ENCODE assay signal across 11 cellular contexts in genomic region chrX:4935846-4936245, GRCh38.
DNase-seq lines count a peak whose midpoint lies in the region; ATAC-seq and TF ChIP-seq lines count a peak whose summit lies in the region.
"Had no signal": no experiment of that assay in that cellular context is flagged by ENCODE, and none has a peak within 500 bp of the region (broad histone marks: within the 10 kb centered on the region; RNA-seq: fewer than 3 reads in every experiment).

No MANE protein-coding gene starts in this region.

- no peaks in the 10 kb centered on the region for H3K27me3 ChIP-seq in stomach

- H3K36me3 ChIP-seq in stomach = no peaks in the 10 kb centered on the region

- H3K4me1 ChIP-seq in stomach = no peaks in the 10 kb centered on the region

- H3K4me3 ChIP-seq in stomach = no peak overlapping the region

- no peak for TF ChIP-seq EP300 in stomach (IDR thresholded peaks at IDR 0.05)

- no peak overlapping the region for H3K27ac ChIP-seq in stomach

- ATAC-seq in GM18868 (IDR thresholded peaks at IDR 0.05; ENCODE audit: unreplicated experiment) (peak; percentile 90), HG03378 (IDR thresholded peaks at IDR 0.05; ENCODE audit: unreplicated experiment) (peak; percentile 84), HG03095 (IDR thresholded peaks at IDR 0.05; ENCODE audit: unreplicated experiment) (no peak)

- intact Hi-C loops in stomach (cut with DNase I; ENCODE audit: low total_unique reads) = no loop called here

- no peaks in the 10 kb centered on the region for H3K9me3 ChIP-seq in stomach

- 41 to 77% (median 64%) methylated on average over 2 of the region's 2 CpGs for WGBS in stomach, 5 donors

- TF ChIP-seq CTCF in stomach (IDR thresholded peaks at IDR 0.05) = no peak

- TF ChIP-seq POLR2A in stomach (IDR thresholded peaks at IDR 0.05) = no peak

- peak; percentile 83 for DNase-seq in SKM-1 treated with dmso at 0.1 percent for 144 hours (lab: John Stamatoyannopoulos, UW; ENCODE audit: unreplicated experiment)
- peak; percentile 19 for DNase-seq in midbrain (lab: John Stamatoyannopoulos, UW)
- DNase-seq in stomach = no peak
- no peak for DNase-seq in NCI-H2107 (lab: John Stamatoyannopoulos, UW)
- no peak for DNase-seq in NCI-H69 (lab: John Stamatoyannopoulos, UW)
- DNase-seq: activated CD4-positive, alpha-beta memory T cell treated with anti-CD3 and anti-CD28 coated beads, Interleukin-2, amount 10 ng/mL, durations not matched to agents 7 days and 5 days; DMS53; NCI-H1105 had no signal

Comparison
In these comparisons a context has a peak if more than half of its experiments do, and no peak if none do; other contexts are left out.
1. DNase-seq: peak in SKM-1 treated with dmso at 0.1 percent for 144 hours (single experiment) and midbrain (single experiment); none in stomach (single experiment), NCI-H2107 (single experiment) and NCI-H69 (single experiment).